In genomic region chr9:137459601-137460362, GRCh38 we compare ENCODE assay signal across 8 cellular contexts. TPM values are rescaled to one million over a fixed set of nuclear protein-coding genes. Genes with fewer than 3 reads are reported as not detected.
DNase-seq lines count a peak whose midpoint lies in the region; ATAC-seq and TF ChIP-seq lines count a peak whose summit lies in the region.

No MANE protein-coding gene starts in this region.

- H3K9me3 Mint-ChIP-seq in activated CD4-positive, alpha-beta T cell treated with anti-CD3 and anti-CD28 coated beads, Interleukin-2, amount 10 ng/mL, durations not matched to agents 7 days and 5 days, result no peaks in the 10 kb centered on the region

- POLR2A ChIA-PET in activated CD4-positive, alpha-beta T cell treated with anti-CD3 and anti-CD28 coated beads, Interleukin-2, amount 10 ng/mL, durations not matched to agents 7 days and 5 days (lab: Charles Lee), result no interaction called here

- TF ChIP-seq CTCF in mammary epithelial cell (conservative IDR thresholded peaks at IDR 0.05 in 1 of 2, IDR thresholded peaks at IDR 0.05 in 1 of 2; ENCODE audit: extremely low read depth in 1 of 2, insufficient read depth in 1 of 2, low read depth in 1 of 2, low read length in 2 of 2) (no peak), lung (IDR thresholded peaks at IDR 0.05; ENCODE audit: control extremely low read depth, extremely low read depth) (no peak), transverse colon (IDR thresholded peaks at IDR 0.05) (no peak)

- peaks cover 35% of the 10 kb centered on the region for H3K4me1 Mint-ChIP-seq in activated CD4-positive, alpha-beta T cell treated with anti-CD3 and anti-CD28 coated beads, Interleukin-2, amount 10 ng/mL, durations not matched to agents 7 days and 5 days

- H3K27ac ChIP-seq in mammary epithelial cell (ENCODE audit: insufficient read depth, low read depth, low read length) (peak overlapping the region; percentile 41), lung (ENCODE audit: low read depth in 1 of 2, low read length in 1 of 2) (peak overlapping the region; percentile 29 to 64), transverse colon (peak overlapping the region; percentile 32 to 85 (median 76))

- BruUV-seq in mammary epithelial cell (replicated peaks; lab: Mats Ljungman, UMichigan), result no TSS peak

- dilution Hi-C loops in mammary epithelial cell (cut with HindIII; ENCODE audit: low sequenced_read_pairs), result no loop called here

- TF ChIP-seq POLR2A in transverse colon (IDR thresholded peaks at IDR 0.05), result no peak

- H2AFZ ChIP-seq in mammary epithelial cell (ENCODE audit: low read depth, low read length), result peak overlapping the region; percentile 93

- H3K4me2 ChIP-seq in mammary epithelial cell (ENCODE audit: insufficient read depth, low read depth, low read length), result peak overlapping the region; percentile 99

- no peak overlapping the region for H3K9ac ChIP-seq in mammary epithelial cell (ENCODE audit: insufficient read depth, low read length)

- CTCF ChIA-PET in activated CD4-positive, alpha-beta T cell treated with anti-CD3 and anti-CD28 coated beads, Interleukin-2, amount 10 ng/mL, durations not matched to agents 7 days and 5 days (lab: Charles Lee), result interaction anchor here (0.7 kb wide), 1 partner anchor 37 kb away, joined by 4 read pairs; the partner anchor contains the start of genes EXD3 and NOXA1
- CTCF ChIA-PET in mammary epithelial cell (lab: Charles Lee; ENCODE audit: low non-redundant PET), result no interaction called here

- WGBS in mammary epithelial cell (ENCODE audit: low coverage, missing lambda C conversion rate), result 27% methylated on average over 6 of the region's 15 CpGs
- WGBS in lung, 2 donors, result 48 to 53% methylated on average over 15 of the region's 15 CpGs
- 36% methylated on average over 5 of the region's 15 CpGs; no CpG with 5 or more reads in 1 of the 2 donors for WGBS in transverse colon (ENCODE audit: low coverage in 1 of 2), 2 donors

- H3K36me3 ChIP-seq in mammary epithelial cell (ENCODE audit: insufficient read depth, low read length), result no peaks in the 10 kb centered on the region
- H3K36me3 ChIP-seq in lung (ENCODE audit: control insufficient read depth in 2 of 2, insufficient read depth in 2 of 2, low read length in 2 of 2), result peaks cover 0 to 12% of the 10 kb centered on the region in 2 donors
- no peaks in the 10 kb centered on the region for H3K36me3 ChIP-seq in transverse colon

- no peaks in the 10 kb centered on the region for H3K27me3 ChIP-seq in mammary epithelial cell (ENCODE audit: insufficient read depth, low read length)
- no peaks in the 10 kb centered on the region for H3K27me3 ChIP-seq in lung (ENCODE audit: control insufficient read depth, insufficient read depth)
- no peaks in the 10 kb centered on the region for H3K27me3 ChIP-seq in transverse colon

- H3K4me3 ChIP-seq in mammary epithelial cell (replicated peaks in 1 of 3; ENCODE audit: insufficient read depth in 1 of 3, low read depth in 2 of 3, low read length in 3 of 3) (peak overlapping the region; percentile 30 to 34 (median 33)), lung (peak overlapping the region; percentile 33), transverse colon (peak overlapping the region; percentile 8 to 74 (median 62))

- H3K27me3 Mint-ChIP-seq in activated CD4-positive, alpha-beta T cell treated with anti-CD3 and anti-CD28 coated beads, Interleukin-2, amount 10 ng/mL, durations not matched to agents 7 days and 5 days, result no peaks in the 10 kb centered on the region

- peak overlapping the region; percentile 30 for H3K4me3 Mint-ChIP-seq in activated CD4-positive, alpha-beta T cell treated with anti-CD3 and anti-CD28 coated beads, Interleukin-2, amount 10 ng/mL, durations not matched to agents 7 days and 5 days

- ATAC-seq in lung (ENCODE audit: insufficient read depth, low FRiP score) (peak; percentile 10), HG02885 (IDR thresholded peaks at IDR 0.05; ENCODE audit: poor library complexity, unreplicated experiment) (no peak)

- TF ChIP-seq EP300 in transverse colon (IDR thresholded peaks at IDR 0.05; ENCODE audit: low read depth), result no peak

- peak overlapping the region; percentile 87 for H3K27ac Mint-ChIP-seq in activated CD4-positive, alpha-beta T cell treated with anti-CD3 and anti-CD28 coated beads, Interleukin-2, amount 10 ng/mL, durations not matched to agents 7 days and 5 days

- H3K9me3 ChIP-seq in mammary epithelial cell (replicated peaks; ENCODE audit: insufficient read depth, low read length) (no peaks in the 10 kb centered on the region), lung (ENCODE audit: control insufficient read depth in 2 of 2, insufficient read depth in 1 of 2, low read length in 1 of 2) (no peaks in the 10 kb centered on the region), transverse colon (no peaks in the 10 kb centered on the region)

- H3K36me3 Mint-ChIP-seq in activated CD4-positive, alpha-beta T cell treated with anti-CD3 and anti-CD28 coated beads, Interleukin-2, amount 10 ng/mL, durations not matched to agents 7 days and 5 days (ENCODE audit: low read depth), result peaks cover 3% of the 10 kb centered on the region

- H3K79me2 ChIP-seq in mammary epithelial cell (ENCODE audit: insufficient read depth, low read length), result peaks cover 8% of the 10 kb centered on the region

- no peaks in the 10 kb centered on the region for H4K20me1 ChIP-seq in mammary epithelial cell (ENCODE audit: insufficient read depth, low read length)

- no peak for DNase-seq in activated CD4-positive, alpha-beta T cell treated with anti-CD3 and anti-CD28 coated beads, Interleukin-2, amount 10 ng/mL, durations not matched to agents 7 days and 5 days
- DNase-seq in activated CD4-positive, alpha-beta T cell treated with anti-CD3 and anti-CD28 coated beads for 1 hour, result no peak
- no peak for DNase-seq in mammary epithelial cell
- DNase-seq in lung (ENCODE audit: low spot score), result no peak
- DNase-seq in transverse colon, result no peak
- no peak for DNase-seq in iPS-NIHi11 (ENCODE audit: low spot score)
- no peak for DNase-seq in NCI-H748 treated with DMSO at 0.1 percent for 48 hours (lab: John Stamatoyannopoulos, UW)

- H3K4me1 ChIP-seq in mammary epithelial cell (ENCODE audit: insufficient read depth, low read length), result peaks cover 11% of the 10 kb centered on the region
- peaks cover 0 to 9% of the 10 kb centered on the region in 2 donors for H3K4me1 ChIP-seq in lung (ENCODE audit: control insufficient read depth in 2 of 2, insufficient read depth in 2 of 2, low read length in 2 of 2)
- peaks cover 15 to 27% (median 24%) of the 10 kb centered on the region in 4 donors for H3K4me1 ChIP-seq in transverse colon

- in situ Hi-C loops in mammary epithelial cell (cut with MboI; ENCODE audit: low sequenced_read_pairs in 2 of 2), result no loop called here
- in situ Hi-C loops in transverse colon (cut with MboI; ENCODE audit: low pct_ligation_motif_present in 1 of 4, low pct_unique_long_range_greater_than_20kb in 1 of 4, low sequenced_read_pairs in 3 of 4), result no loop called here

- intact Hi-C loops in mammary epithelial cell (cut with micrococcal nuclease) (loop anchor here (1.0 to 10.0 kb wide), 2 partner anchors 95 to 665 kb away; partner anchors contain the start of genes CCDC183 and TMEM141), transverse colon (cut with DNase I; ENCODE audit: low total_unique reads) (no loop called here)

RNA-seq across cellular contexts. Expression of gene NSMF, which starts 0.6 kb away (rescaled TPM):
- 10 to 100 TPM; 57.6 to 60.3 TPM for total RNA-seq in activated CD4-positive, alpha-beta T cell treated with anti-CD3 and anti-CD28 coated beads, Interleukin-2, amount 10 ng/mL, durations not matched to agents 7 days and 5 days
- total RNA-seq in mammary epithelial cell (10 to 100 TPM; 29.7 to 42.0 TPM), lung (10 to 100 TPM; 13.8 to 34.1 TPM), transverse colon (100 to 1,000 TPM in 1 of 4 donors, 10 to 100 TPM in 3; 44.6 to 130 (median 55.2) TPM)
- polyA plus RNA-seq in mammary epithelial cell (28.2 TPM), lung (10 to 100 TPM; 26.1 to 39.8 TPM)
- 35.2 TPM for polyA minus RNA-seq in mammary epithelial cell

RNA-seq across cellular contexts. Expression of gene ENTPD8, which starts 18.6 kb away (rescaled TPM):
- total RNA-seq in activated CD4-positive, alpha-beta T cell treated with anti-CD3 and anti-CD28 coated beads, Interleukin-2, amount 10 ng/mL, durations not matched to agents 7 days and 5 days, result not detected
- total RNA-seq in mammary epithelial cell (under 1 TPM in 1 of 2 donors, not detected in 1; 0.83 TPM), lung (under 1 TPM; 0.14 to 0.28 TPM), transverse colon (100 to 1,000 TPM in 1 of 4 donors, 10 to 100 TPM in 3; 20.7 to 109 (median 63.8) TPM)
- polyA plus RNA-seq in mammary epithelial cell (0.02 TPM), lung (under 1 TPM; 0.08 to 0.45 TPM)
- not detected for polyA minus RNA-seq in mammary epithelial cell

RNA-seq across cellular contexts. Expression of gene NOXA1, which starts 36.6 kb away (rescaled TPM):
- total RNA-seq in activated CD4-positive, alpha-beta T cell treated with anti-CD3 and anti-CD28 coated beads, Interleukin-2, amount 10 ng/mL, durations not matched to agents 7 days and 5 days, result 1 to 10 TPM in 1 of 2 experiments, under 1 TPM in 1; 0.46 to 1.1 TPM
- total RNA-seq in mammary epithelial cell (1 to 10 TPM in 1 of 2 donors, under 1 TPM in 1; 0.82 to 2.0 TPM), lung (10 to 100 TPM in 1 of 2 donors, 1 to 10 TPM in 1; 3.1 to 10.1 TPM), transverse colon (10 to 100 TPM; 19.7 to 53.9 (median 40.8) TPM)
- polyA plus RNA-seq in mammary epithelial cell (0.18 TPM), lung (10 to 100 TPM in 1 of 2 donors, 1 to 10 TPM in 1; 2.1 to 11.7 TPM)
- polyA minus RNA-seq in mammary epithelial cell, result not detected

RNA-seq across cellular contexts. Expression of gene EXD3, which starts 36.8 kb away (rescaled TPM):
- 10 to 100 TPM; 10.3 to 13.2 TPM for total RNA-seq in activated CD4-positive, alpha-beta T cell treated with anti-CD3 and anti-CD28 coated beads, Interleukin-2, amount 10 ng/mL, durations not matched to agents 7 days and 5 days
- total RNA-seq in mammary epithelial cell (10 to 100 TPM in 1 of 2 donors, 1 to 10 TPM in 1; 9.1 to 10.8 TPM), lung (10 to 100 TPM; 17.5 to 21.5 TPM), transverse colon (100 to 1,000 TPM in 1 of 4 donors, 10 to 100 TPM in 3; 47.6 to 228 (median 74.2) TPM)
- polyA plus RNA-seq in mammary epithelial cell (3.2 TPM), lung (10 to 100 TPM in 1 of 2 donors, 1 to 10 TPM in 1; 8.6 to 30.5 TPM)
- 0.31 TPM for polyA minus RNA-seq in mammary epithelial cell

Comparison
In these comparisons a context has a peak if more than half of its experiments do, and no peak if none do; other contexts are left out.
1. RNA of gene ENTPD8, which starts 18.6 kb away (total RNA-seq): 20.7 to 109 TPM in transverse colon; 0.83 TPM in mammary epithelial cell, 0.14 to 0.28 TPM in lung and not detected in activated CD4-positive, alpha-beta T cell treated with anti-CD3 and anti-CD28 coated beads, Interleukin-2, amount 10 ng/mL, durations not matched to agents 7 days and 5 days; every median in the first group is over 10 times any median in the second.
2. Peak in every context shown above with its lines, with median percentiles within 50 percentile points of each other: H3K27ac ChIP-seq and H3K4me3 ChIP-seq.